Comparison of ENCODE assay signal across 24 cellular contexts in genomic region chr15:83943043-83943442, GRCh38.
"Had no signal": no experiment of that assay in that cellular context is flagged by ENCODE, and none has a peak within 500 bp of the region (broad histone marks: within the 10 kb centered on the region; RNA-seq: fewer than 3 reads in every experiment).

No MANE protein-coding gene starts in this region.

- H3K9ac ChIP-seq: neural progenitor cell had no signal

- ATAC-seq: right lobe of liver, upper lobe of right lung had no signal

- DNase-seq: islet precursor cell; left ventricle myocardium inferior; mesendoderm; naive B cell; natural killer cell; nephron progenitor cell; occipital lobe; ovary; right lobe of liver; stimulated activated CD4-positive, alpha-beta T cell treated with anti-CD3 and anti-CD28 coated beads, Interleukin-1b, Interleukin-23, amount 100 ng/mL, for 48 hours; stimulated activated CD4-positive, alpha-beta T cell treated with anti-CD3 and anti-CD28 coated beads, Interleukin-2, amount 100 ng/mL, for 48 hours; stimulated activated CD4-positive, alpha-beta T cell treated with anti-CD3 and anti-CD28 coated beads, Interleukin-4, amount 100 ng/mL, for 4 hours; stimulated activated CD8-positive, alpha-beta memory T cell treated with anti-CD3 and anti-CD28 coated beads, Interleukin-4, amount 100 ng/mL, for 48 hours; stimulated activated naive CD4-positive, alpha-beta T cell; tibial artery; upper lobe of right lung had no signal

- H3K4me2 ChIP-seq: neural progenitor cell, smooth muscle cell had no signal

- H3K4me3 ChIP-seq: left ventricle myocardium inferior, lung, neural progenitor cell, ovary, right atrium auricular region, right lobe of liver, smooth muscle cell, suprapubic skin, thoracic aorta, tibial artery, upper lobe of right lung had no signal

- H3K27ac ChIP-seq: left ventricle myocardium inferior, neural progenitor cell, neutrophil, ovary, right atrium auricular region, right lobe of liver, suprapubic skin, thoracic aorta, tibial artery, upper lobe of right lung had no signal

- H3K4me1 ChIP-seq: left ventricle myocardium inferior, neural progenitor cell, right atrium auricular region, suprapubic skin, tibial artery, upper lobe of right lung had no signal

- H3K27me3 ChIP-seq: neural progenitor cell, neutrophil, ovary, right atrium auricular region, right lobe of liver, suprapubic skin, tibial artery, upper lobe of right lung had no signal

- H3K36me3 ChIP-seq: neural progenitor cell, neutrophil, ovary, suprapubic skin, upper lobe of right lung had no signal

- FAIRE-seq: urothelium cell line had no signal

- H3K9me3 ChIP-seq: left ventricle myocardium inferior, neutrophil, ovary, right atrium auricular region, right lobe of liver, suprapubic skin, thoracic aorta, tibial artery, upper lobe of right lung had no signal
